Comparison of ENCODE assay signal across 20 cellular contexts in the genomic region with DNA sequence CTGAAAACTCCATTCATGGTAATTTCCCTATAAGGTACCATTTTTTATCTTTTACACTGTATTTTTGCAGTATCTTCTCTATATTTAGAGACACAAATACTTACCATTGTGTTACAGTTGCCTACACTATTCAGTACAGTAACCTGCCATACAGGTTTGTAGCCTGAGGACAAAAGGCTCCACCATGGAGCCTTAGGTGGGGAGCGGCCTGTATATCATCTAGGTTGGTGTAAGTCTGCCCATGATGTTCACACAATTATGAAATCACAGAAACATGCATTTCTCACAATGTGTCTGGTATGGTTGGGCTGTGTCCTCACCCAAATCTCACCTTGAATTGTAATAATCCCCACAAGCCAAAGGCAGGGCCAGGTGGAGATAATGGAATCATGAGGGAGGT.
"Had no signal": no experiment of that assay in that cellular context is flagged by ENCODE, and none has a peak within 500 bp of the region (broad histone marks: within the 10 kb centered on the region; RNA-seq: fewer than 3 reads in every experiment).

No MANE protein-coding gene starts in this region.

- H3K4me1 ChIP-seq: colonic mucosa, esophagus squamous epithelium, gastrocnemius medialis, heart right ventricle, left lung, lower lobe of right lung had no signal

- H3K36me3 ChIP-seq: colonic mucosa, esophagus squamous epithelium, gastrocnemius medialis, heart right ventricle, left lung, lower lobe of right lung had no signal

- H3K9me3 ChIP-seq: colonic mucosa, esophagus squamous epithelium, gastrocnemius medialis, heart right ventricle, left lung, lower lobe of right lung, mucosa of descending colon had no signal

- H3K27ac ChIP-seq: colonic mucosa, esophagus squamous epithelium, gastrocnemius medialis, heart right ventricle, left lung, lower lobe of right lung had no signal

- H3K27me3 ChIP-seq: colonic mucosa, esophagus squamous epithelium, gastrocnemius medialis, heart right ventricle, left lung had no signal

- H3K4me3 ChIP-seq: colonic mucosa, esophagus squamous epithelium, gastrocnemius medialis, heart right ventricle, left lung, lower lobe of right lung, mucosa of descending colon had no signal

- DNase-seq: colonic mucosa; cortex of kidney; effector CD8-positive, alpha-beta T cell; effector memory CD8-positive, alpha-beta T cell; endodermal cell; esophagus squamous epithelium; foreskin fibroblast; foreskin melanocyte; gastrocnemius medialis; glutamatergic neuron; head of caudate nucleus; heart right ventricle; hippocampal formation; left cardiac atrium; left ventricle myocardium superior; lower lobe of right lung; mesenchymal stem cell; mucosa of descending colon; naive B cell had no signal
